31 cellular contexts compared by ENCODE assay signal in the genomic region with DNA sequence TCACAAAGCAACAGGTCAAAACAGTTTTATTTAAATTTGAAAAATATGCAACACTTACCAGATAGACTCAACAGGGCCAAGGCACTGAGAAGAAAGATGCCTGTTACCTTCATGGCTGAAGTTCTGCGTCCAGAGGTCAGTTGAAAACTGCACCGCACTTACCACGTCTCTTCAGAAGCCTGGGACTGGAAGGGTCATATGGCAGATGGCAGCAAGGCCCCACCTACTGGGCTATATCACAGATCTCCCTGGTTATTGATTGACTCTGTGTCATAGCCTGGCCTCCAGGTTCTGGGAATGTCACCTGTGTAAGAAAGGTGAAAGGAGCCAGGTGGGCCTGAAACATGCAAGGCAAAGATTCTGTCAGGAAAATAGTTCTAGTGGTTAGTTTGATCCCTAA. TPM values are rescaled to one million over a fixed set of nuclear protein-coding genes. Genes with fewer than 3 reads are reported as not detected.
A peak's percentile ranks its signal among the peaks of the same experiment; 100 is the strongest.
DNase-seq lines count a peak whose midpoint lies in the region; ATAC-seq and TF ChIP-seq lines count a peak whose summit lies in the region.
"Had no signal": no experiment of that assay in that cellular context is flagged by ENCODE, and none has a peak within 500 bp of the region (broad histone marks: within the 10 kb centered on the region; RNA-seq: fewer than 3 reads in every experiment).

Gene SPINK1, minus strand, starts transcription at position 207 of the 400 bp plus-strand sequence. Its CDS starts 94 bp downstream, at position 113.

- peak within 1 kb of the TSS in 1 of 2 donors; percentile 39 for H3K9ac ChIP-seq in colonic mucosa (ENCODE audit: low read depth in 2 of 2, low read length in 2 of 2)
- H3K9ac ChIP-seq: BLaER1 treated with 17β-estradiol and CSF1 and Interleukin-3, amounts not matched to agents 10 nM and 100 nM had no signal

- H3K27ac ChIP-seq in colonic mucosa = peak within 1 kb of the TSS; percentile 71
- no peak within 1 kb of the TSS for H3K27ac ChIP-seq in upper lobe of right lung
- H3K27ac ChIP-seq: BLaER1 treated with 17β-estradiol and CSF1 and Interleukin-3, amounts not matched to agents 10 nM and 100 nM; HL-60; skin epidermis; thoracic aorta had no signal

- H3K4me1 ChIP-seq in colonic mucosa (no peaks in the 10 kb centered on the region), upper lobe of right lung (no peaks in the 10 kb centered on the region)

- intact Hi-C loops in colonic mucosa (cut with DNase I) = no loop called here
- intact Hi-C loops in upper lobe of right lung (cut with DNase I) = no loop called here
- intact Hi-C loops in left cardiac atrium (cut with DNase I) = loop anchor here in 1 of 2 donors (5.0 kb wide), 1 partner anchor 199 kb away; no protein-coding TSS in a partner anchor

- peak; percentile 25 for ATAC-seq in upper lobe of right lung
- no peak for ATAC-seq in left cardiac atrium
- ATAC-seq: activated CD4-positive, alpha-beta T cell treated with anti-CD3 and anti-CD28 coated beads for 36 hours; left ventricle myocardium superior; PC-3; Right ventricle myocardium inferior; stimulated activated naive CD8-positive, alpha-beta T cell treated with anti-CD3 and anti-CD28 coated beads, Interleukin-15, Interleukin-2, amounts not matched to agents 100 U/mL and 50 U/mL, for 24 hours had no signal

- peak within 1 kb of the TSS; percentile 17 for H3K4me3 ChIP-seq in colonic mucosa
- no peak within 1 kb of the TSS for H3K4me3 ChIP-seq in upper lobe of right lung
- H3K4me3 ChIP-seq: BLaER1 treated with 17β-estradiol and CSF1 and Interleukin-3, amounts not matched to agents 10 nM and 100 nM; skin epidermis; thoracic aorta had no signal

- DNase-seq in HT-29 (ENCODE audit: low spot score) = peak; percentile 52
- DNase-seq in colonic mucosa = peak; percentile 79
- peak; percentile 35 for DNase-seq in mucosa of gallbladder (ENCODE audit: low spot score)
- DNase-seq in upper lobe of right lung = no peak
- no peak for DNase-seq in left cardiac atrium
- DNase-seq in activated CD4-positive, alpha-beta T cell treated with anti-CD3 and anti-CD28 coated beads for 4 hours = no peak
- DNase-seq in OCI-M1 (lab: John Stamatoyannopoulos, UW) = no peak
- DNase-seq in ACHN = no peak
- DNase-seq: activated CD4-positive, alpha-beta T cell treated with anti-CD3 and anti-CD28 coated beads for 36 hours; cortex of kidney; DMS79 treated with DMSO at 0.1 percent for 48 hours; erythroblast; GDM1; HCEC 1CT; Karpas-422; left ventricle myocardium superior; midbrain; NCI-H2029; NCI-H510A treated with DMSO at 0.1 percent for 48 hours; NK-92 treated with Interleukin-12 subunit alpha and Interleukin-12 subunit beta, amount 100 ng/mL, for 24 hours; PC-3; stimulated activated naive CD8-positive, alpha-beta T cell treated with anti-CD3 and anti-CD28 coated beads, Interleukin-15, Interleukin-2, amounts not matched to agents 100 U/mL and 50 U/mL, for 24 hours; T-helper 2 cell had no signal

- H3K9me3 ChIP-seq in colonic mucosa = no peaks in the 10 kb centered on the region
- H3K9me3 ChIP-seq in upper lobe of right lung = no peaks in the 10 kb centered on the region
- H3K9me3 ChIP-seq: BLaER1 treated with 17β-estradiol and CSF1 and Interleukin-3, amounts not matched to agents 10 nM and 100 nM; thoracic aorta had no signal

- TF ChIP-seq CTCF in colonic mucosa (IDR thresholded peaks at IDR 0.05) = no peak
- no peak for TF ChIP-seq CTCF in upper lobe of right lung (IDR thresholded peaks at IDR 0.05)

- H3K36me3 ChIP-seq in colonic mucosa (no peaks in the 10 kb centered on the region), upper lobe of right lung (no peaks in the 10 kb centered on the region)
- H3K36me3 ChIP-seq: BLaER1 treated with 17β-estradiol and CSF1 and Interleukin-3, amounts not matched to agents 10 nM and 100 nM; thoracic aorta had no signal

- in situ Hi-C loops in ACHN (cut with HindIII; ENCODE audit: low pct_ligation_motif_present, low pct_unique_long_range_greater_than_20kb, low sequenced_read_pairs) = no loop called here

- no peaks in the 10 kb centered on the region for H3K27me3 ChIP-seq in colonic mucosa
- H3K27me3 ChIP-seq in upper lobe of right lung = peaks cover 4% of the 10 kb centered on the region
- H3K27me3 ChIP-seq: BLaER1 treated with 17β-estradiol and CSF1 and Interleukin-3, amounts not matched to agents 10 nM and 100 nM had no signal

RNA-seq across cellular contexts. Expression of gene SPINK1, which starts in this region (rescaled TPM):
- 21.4 and 22.5 TPM in 2 replicates for total RNA-seq in HT-29 (2014; rRNA removed; shearing (Covaris generic))
- total RNA-seq in colonic mucosa (100 to 1,000 TPM; 423 to 623 TPM), mucosa of gallbladder (234 TPM), upper lobe of right lung (not detected), left cardiac atrium (not detected)
- total RNA-seq: activated CD4-positive, alpha-beta T cell treated with anti-CD3 and anti-CD28 coated beads for 36 hours; activated CD8-positive, alpha-beta memory T cell treated with anti-CD3 and anti-CD28 coated beads for 36 hours; astrocyte; left ventricle myocardium superior; omental fat pad; PC-3; Right ventricle myocardium inferior had no signal

Comparison
In these comparisons a context has a peak if more than half of its experiments do, and no peak if none do; other contexts are left out.
1. RNA of gene SPINK1 (total RNA-seq): 423 to 623 TPM in colonic mucosa, 234 TPM in mucosa of gallbladder (single experiment) and 21.4 to 22.5 TPM in HT-29; not detected in upper lobe of right lung (single experiment) and not detected in left cardiac atrium; every median in the first group is over 10 times any median in the second.
2. Peak in ATAC-seq in upper lobe of right lung; RNA of the gene not detected or under 1 TPM.
3. DNase-seq: peak in HT-29 (single experiment), colonic mucosa (single experiment) and mucosa of gallbladder (single experiment); none in upper lobe of right lung (single experiment), left cardiac atrium (single experiment), activated CD4-positive, alpha-beta T cell treated with anti-CD3 and anti-CD28 coated beads for 4 hours (0 of 2), OCI-M1 (single experiment) and ACHN (single experiment).